ENCODE assay signal across 22 cellular contexts in genomic region chr9:87428659-87429058, GRCh38.
A peak's percentile ranks its signal among the peaks of the same experiment; 100 is the strongest.
DNase-seq lines count a peak whose midpoint lies in the region; ATAC-seq and TF ChIP-seq lines count a peak whose summit lies in the region.
"Had no signal": no experiment of that assay in that cellular context is flagged by ENCODE, and none has a peak within 500 bp of the region (broad histone marks: within the 10 kb centered on the region; RNA-seq: fewer than 3 reads in every experiment).

No MANE protein-coding gene starts in this region.

- H3K79me1 ChIP-seq in trophoblast cell (ENCODE audit: low read length): peaks cover 6% of the 10 kb centered on the region

- H4K91ac ChIP-seq in trophoblast cell (ENCODE audit: low read depth, low read length): no peak overlapping the region

- peak overlapping the region; percentile 5 for H2BK120ac ChIP-seq in trophoblast cell (ENCODE audit: insufficient read depth, low read length, poor library complexity)

- H3K9me3 ChIP-seq in body of pancreas (no peaks in the 10 kb centered on the region), trophoblast cell (ENCODE audit: insufficient read depth, low read depth, low read length) (no peaks in the 10 kb centered on the region)
- H3K9me3 ChIP-seq: SK-N-SH had no signal

- no peak overlapping the region for H3K4me3 ChIP-seq in LNCaP clone FGC (ENCODE audit: low read depth, low read length)
- H3K4me3 ChIP-seq in body of pancreas: no peak overlapping the region
- no peak overlapping the region for H3K4me3 ChIP-seq in trophoblast cell (ENCODE audit: low read depth, low read length)
- H3K4me3 ChIP-seq: Peyer's patch had no signal

- ATAC-seq in body of pancreas: peak; percentile 69
- ATAC-seq in GM18498 (IDR thresholded peaks at IDR 0.05; ENCODE audit: unreplicated experiment): no peak
- ATAC-seq: CD8-positive, alpha-beta T cell; Right ventricle myocardium inferior had no signal

- H3K23ac ChIP-seq in trophoblast cell (ENCODE audit: low read length): no peak overlapping the region

- intact Hi-C loops in body of pancreas (cut with DNase I): no loop called here

- H3K27ac ChIP-seq in body of pancreas: peak overlapping the region in 2 of 4 donors; percentile 3 to 46
- peak overlapping the region; percentile 91 for H3K27ac ChIP-seq in trophoblast cell (ENCODE audit: low read depth, low read length)
- H3K27ac ChIP-seq: 22Rv1, Peyer's patch had no signal

- H2AFZ ChIP-seq in trophoblast cell (ENCODE audit: insufficient read depth, low read length, poor library complexity): no peak overlapping the region

- whole genome bisulfite sequencing in body of pancreas, 2 donors: 14 to 34% methylated on average over 3 of the region's 3 CpGs
- no CpG with 5 or more reads among the region's 3 CpGs for WGBS in trophoblast cell (ENCODE audit: extremely low coverage, insufficient coverage, insufficient read length)

- no peak overlapping the region for H2BK5ac ChIP-seq in trophoblast cell (ENCODE audit: low read depth, low read length, poor library complexity)

- no peak overlapping the region for H3K18ac ChIP-seq in trophoblast cell (ENCODE audit: low read length)

- H3K9ac ChIP-seq in trophoblast cell (ENCODE audit: low read length): no peak overlapping the region
- H3K9ac ChIP-seq: SK-N-SH had no signal

- no peak overlapping the region for H4K12ac ChIP-seq in trophoblast cell (ENCODE audit: low read depth, low read length)

- peak; percentile 20 for DNase-seq in NCI-H146 (lab: John Stamatoyannopoulos, UW)
- DNase-seq in NCI-H146 treated with DMSO at 0.1 percent for 48 hours (lab: John Stamatoyannopoulos, UW; ENCODE audit: unreplicated experiment): no peak
- peak; percentile 73 for DNase-seq in LNCaP clone FGC (ENCODE audit: low read depth)
- peak; percentile 56 to 75 (median 69) for DNase-seq in body of pancreas
- peak; percentile 57 to 79 for DNase-seq in trophoblast cell
- no peak for DNase-seq in globus pallidus (ENCODE audit: low spot score)
- DNase-seq in activated CD8-positive, alpha-beta memory T cell treated with anti-CD3 and anti-CD28 coated beads, Interleukin-2, amount 50 U/mL, for 48 hours: no peak
- DNase-seq: CD8-positive, alpha-beta T cell; GF-D8; H7; IMR-90; Kasumi-1; NCI-H1105 treated with DMSO at 0.1 percent for 48 hours; NCI-H187 treated with DMSO at 0.1 percent for 48 hours; NCI-H2171; NCI-H446; NCI-H774; Peyer's patch; SK-N-SH had no signal

- H2AK5ac ChIP-seq in trophoblast cell (ENCODE audit: low read length): peak overlapping the region; percentile 81

- no peak overlapping the region for H3K4ac ChIP-seq in trophoblast cell (ENCODE audit: low read depth, low read length)

- peak overlapping the region; percentile 5 for H3K4me2 ChIP-seq in trophoblast cell (ENCODE audit: low read length)
- H3K4me2 ChIP-seq: SK-N-SH had no signal

- H2BK12ac ChIP-seq in trophoblast cell (ENCODE audit: low read length): peak overlapping the region; percentile 74

- no peak overlapping the region for H4K8ac ChIP-seq in trophoblast cell (ENCODE audit: low read depth, low read length)

- no peak for TF ChIP-seq CTCF in LNCaP clone FGC (IDR thresholded peaks at IDR 0.05; ENCODE audit: control insufficient read depth, extremely low read depth, insufficient read depth)
- TF ChIP-seq CTCF in body of pancreas (IDR thresholded peaks at IDR 0.05): no peak

- no peak for TF ChIP-seq POLR2A in body of pancreas (IDR thresholded peaks at IDR 0.05)

- peaks cover 32% of the 10 kb centered on the region for H3K4me1 ChIP-seq in body of pancreas
- peaks cover 4 to 8% of the 10 kb centered on the region in 2 experiments for H3K4me1 ChIP-seq in trophoblast cell (ENCODE audit: control insufficient read depth in 1 of 2, insufficient read depth in 2 of 2, low read length in 2 of 2)
- H3K4me1 ChIP-seq: Peyer's patch had no signal

- H3K14ac ChIP-seq in trophoblast cell (ENCODE audit: low read length): peak overlapping the region; percentile 44

- H3K79me2 ChIP-seq in trophoblast cell (ENCODE audit: control insufficient read depth, insufficient read depth, low read length, poor library complexity): no peaks in the 10 kb centered on the region

- H3K36me3 ChIP-seq in body of pancreas (replicated peaks in 1 of 2; ENCODE audit: insufficient read depth in 1 of 2, low read depth in 2 of 2): no peaks in the 10 kb centered on the region
- no peaks in the 10 kb centered on the region for H3K36me3 ChIP-seq in trophoblast cell (ENCODE audit: control insufficient read depth in 1 of 2, insufficient read depth in 2 of 2, low read length in 2 of 2)
- H3K36me3 ChIP-seq: Peyer's patch had no signal

- no peaks in the 10 kb centered on the region for H3K27me3 ChIP-seq in body of pancreas
- no peaks in the 10 kb centered on the region for H3K27me3 ChIP-seq in trophoblast cell (ENCODE audit: insufficient read depth, low read length)
- H3K27me3 ChIP-seq: Peyer's patch had no signal

Comparison
In these comparisons a context has a peak if more than half of its experiments do, and no peak if none do; other contexts are left out.
1. DNase-seq: peak in NCI-H146 (single experiment), LNCaP clone FGC (single experiment), body of pancreas (4 of 4) and trophoblast cell (2 of 2); none in NCI-H146 treated with DMSO at 0.1 percent for 48 hours (single experiment), globus pallidus (single experiment) and activated CD8-positive, alpha-beta memory T cell treated with anti-CD3 and anti-CD28 coated beads, Interleukin-2, amount 50 U/mL, for 48 hours (single experiment).